26 cellular contexts compared by ENCODE assay signal in the genomic region with DNA sequence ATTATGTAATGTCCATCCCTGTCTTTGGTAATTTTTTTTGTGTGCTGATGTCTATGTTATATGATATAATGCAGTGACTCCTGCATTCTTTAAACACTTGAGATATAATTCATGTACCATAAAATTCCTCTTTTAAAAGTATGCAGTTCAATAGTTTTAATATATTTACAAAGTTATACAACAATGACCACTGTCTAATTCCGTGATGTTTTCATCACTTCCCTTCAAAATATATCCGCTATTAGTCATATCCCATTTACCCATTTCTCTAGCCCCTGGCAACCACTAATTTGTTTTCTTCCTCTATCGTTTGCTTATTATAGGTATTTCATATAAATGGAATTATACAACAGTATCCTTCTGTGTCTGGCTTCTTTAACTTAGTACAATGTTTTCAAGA.
A peak's percentile ranks its signal among the peaks of the same experiment; 100 is the strongest.
DNase-seq lines count a peak whose midpoint lies in the region; ATAC-seq, FAIRE-seq and TF ChIP-seq lines count a peak whose summit lies in the region.
"Had no signal": no experiment of that assay in that cellular context is flagged by ENCODE, and none has a peak within 500 bp of the region (broad histone marks: within the 10 kb centered on the region; RNA-seq: fewer than 3 reads in every experiment).

No MANE protein-coding gene starts in this region.

- CTCF ChIA-PET in endothelial cell of umbilical vein (lab: Charles Lee) = interaction anchor here (1.1 kb wide), 1 partner anchor 16 kb away, joined by 3 read pairs; no protein-coding TSS in a partner anchor

- dilution Hi-C loops in endothelial cell of umbilical vein (cut with MboI; ENCODE audit: extremely low pct_ligation_motif_present, low sequenced_read_pairs) = no loop called here

- no peaks in the 10 kb centered on the region for H3K9me1 ChIP-seq in endothelial cell of umbilical vein (replicated peaks; ENCODE audit: control insufficient read depth, extremely low read depth, insufficient read depth, low read length)

- TF ChIP-seq CTCF in endothelial cell of umbilical vein (IDR thresholded peaks at IDR 0.05; ENCODE audit: extremely low read depth in 1 of 2, insufficient read depth in 1 of 2, low read depth in 1 of 2, low read length in 2 of 2) = no peak
- TF ChIP-seq CTCF in hepatocyte (IDR thresholded peaks at IDR 0.05; ENCODE audit: poor library complexity) = no peak

- H3K79me2 ChIP-seq in endothelial cell of umbilical vein (ENCODE audit: control insufficient read depth, insufficient read depth, low read length) (no peaks in the 10 kb centered on the region), hepatocyte (no peaks in the 10 kb centered on the region)

- DNase-seq in HCEC 1CT (peak; percentile 88), RPMI7951 (ENCODE audit: low read depth) (peak; percentile 69), endothelial cell of umbilical vein (ENCODE audit: low read depth, low spot score) (peak; percentile 55), non-pigmented ciliary epithelial cell (ENCODE audit: low read depth) (peak; percentile 47), hepatocyte (ENCODE audit: low spot score) (no peak), middle frontal gyrus (ENCODE audit: extremely low spot score, low spot score) (no peak), DMS53 treated with DMSO at 0.1 percent for 48 hours (lab: John Stamatoyannopoulos, UW; ENCODE audit: unreplicated experiment) (no peak)
- DNase-seq: activated CD4-positive, CD25-positive, alpha-beta regulatory T cell treated with anti-CD3 and anti-CD28 coated beads, Interleukin-2, amount 50 U/mL, for 72 hours; activated T-cell treated with anti-CD3 and anti-CD28 coated beads, Interleukin-2, amount 50 U/mL, for 48 hours; CD8-positive, alpha-beta T cell; endodermal cell; heart right ventricle; KG1; left ventricle myocardium superior; mucosa of descending colon; MV-4-11; NCI-H526; psoas muscle; stimulated activated CD4-positive, alpha-beta T cell treated with anti-CD3 and anti-CD28 coated beads, Interleukin-4, amount 100 ng/mL, for 1 hour; stimulated activated naive CD4-positive, alpha-beta T cell had no signal

- FAIRE-seq in endothelial cell of umbilical vein (lab: Jason Lieb, UNC) = peak; percentile 18
- FAIRE-seq: colon, GM12878 had no signal

- 94% methylated on average over 3 of the region's 3 CpGs for WGBS in hepatocyte (ENCODE audit: low lambda C conversion rate, missing lambda C conversion rate)

- H2AFZ ChIP-seq in endothelial cell of umbilical vein (ENCODE audit: low read depth, low read length) = no peak overlapping the region
- H2AFZ ChIP-seq in hepatocyte = no peak overlapping the region
- H2AFZ ChIP-seq: neural progenitor cell had no signal

- no peaks in the 10 kb centered on the region for H3K9me2 ChIP-seq in hepatocyte (replicated peaks; ENCODE audit: insufficient read depth)

- no peak for TF ChIP-seq POLR2A in endothelial cell of umbilical vein (IDR thresholded peaks at IDR 0.05; ENCODE audit: low read depth, low read length)

- H3K4me2 ChIP-seq in endothelial cell of umbilical vein (ENCODE audit: insufficient read depth, low read length) (peak overlapping the region; percentile 61), hepatocyte (no peak overlapping the region)
- H3K4me2 ChIP-seq: neural progenitor cell, smooth muscle cell had no signal

- H3K4me3 ChIP-seq in endothelial cell of umbilical vein (replicated peaks in 1 of 3; ENCODE audit: insufficient read depth in 1 of 3, low read depth in 1 of 3, low read length in 3 of 3) = no peak overlapping the region
- no peak overlapping the region for H3K4me3 ChIP-seq in hepatocyte
- H3K4me3 ChIP-seq: GM12878, heart right ventricle, mucosa of descending colon, neural progenitor cell, psoas muscle, smooth muscle cell, thoracic aorta had no signal

- no TSS peak for BruUV-seq in endothelial cell of umbilical vein (replicated peaks; lab: Mats Ljungman, UMichigan)

- H4K20me1 ChIP-seq in endothelial cell of umbilical vein (replicated peaks; ENCODE audit: control insufficient read depth, extremely low read depth, insufficient read depth, low read length) (no peaks in the 10 kb centered on the region), hepatocyte (ENCODE audit: insufficient read depth, poor library complexity, severe bottlenecking) (no peaks in the 10 kb centered on the region)

- POLR2A ChIA-PET in endothelial cell of umbilical vein (lab: Charles Lee) = no interaction called here

- H3K9me3 ChIP-seq in endothelial cell of umbilical vein (replicated peaks; ENCODE audit: control insufficient read depth, insufficient read depth, low read length) (no peaks in the 10 kb centered on the region), hepatocyte (ENCODE audit: low read depth) (peaks cover 5% of the 10 kb centered on the region)
- H3K9me3 ChIP-seq: psoas muscle, thoracic aorta had no signal

- no peak for ATAC-seq in HG03139 (IDR thresholded peaks at IDR 0.05; ENCODE audit: unreplicated experiment)
- ATAC-seq: CD8-positive, alpha-beta T cell; GM12878; heart right ventricle; left ventricle myocardium superior; mucosa of descending colon; psoas muscle had no signal

- no peaks in the 10 kb centered on the region for H3K27me3 ChIP-seq in endothelial cell of umbilical vein (ENCODE audit: control insufficient read depth in 2 of 2, insufficient read depth in 2 of 2, low read length in 2 of 2)
- H3K27me3 ChIP-seq in hepatocyte = no peaks in the 10 kb centered on the region
- H3K27me3 ChIP-seq: heart right ventricle, neural progenitor cell had no signal

- H3K4me1 ChIP-seq in endothelial cell of umbilical vein (ENCODE audit: control insufficient read depth, extremely low read depth, insufficient read depth, low read length) (peaks cover 13% of the 10 kb centered on the region), hepatocyte (ENCODE audit: insufficient read depth) (peaks cover 5% of the 10 kb centered on the region)
- H3K4me1 ChIP-seq: heart right ventricle, neural progenitor cell, psoas muscle had no signal

- H3K9ac ChIP-seq in endothelial cell of umbilical vein (replicated peaks; ENCODE audit: extremely low read depth, insufficient read depth, low read length) = peak overlapping the region; percentile 36
- H3K9ac ChIP-seq: neural progenitor cell had no signal

- intact Hi-C loops in endothelial cell of umbilical vein (cut with micrococcal nuclease) = loop anchor here (1.0 to 10.0 kb wide), 4 partner anchors 65 to 335 kb away; partner anchors contain the start of gene SUCLG2

- H3K27ac ChIP-seq in endothelial cell of umbilical vein (ENCODE audit: insufficient read depth, low read depth, low read length) = peak overlapping the region; percentile 73
- no peak overlapping the region for H3K27ac ChIP-seq in hepatocyte
- H3K27ac ChIP-seq: heart right ventricle, neural progenitor cell, psoas muscle, thoracic aorta had no signal

- H3K36me3 ChIP-seq in endothelial cell of umbilical vein (ENCODE audit: control insufficient read depth in 2 of 2, extremely low read depth in 1 of 2, insufficient read depth in 2 of 2, low read length in 2 of 2) (no peaks in the 10 kb centered on the region), hepatocyte (replicated peaks; ENCODE audit: insufficient read depth, low read depth) (no peaks in the 10 kb centered on the region)
- H3K36me3 ChIP-seq: heart right ventricle, neural progenitor cell, thoracic aorta had no signal

TF ChIP-seq in endothelial cell of umbilical vein, 7 proteins besides CTCF, POLR2A, EP300 and RAD21:
- TF ChIP-seq MYC (IDR thresholded peaks at IDR 0.05; ENCODE audit: low read depth, low read length) = no peak
- TF ChIP-seq POLR2AphosphoS5 (IDR thresholded peaks at IDR 0.05; ENCODE audit: insufficient read depth, low read depth, low read length) = no peak
- no peak for TF ChIP-seq MAX (IDR thresholded peaks at IDR 0.05; ENCODE audit: insufficient read depth, insufficient read length)
- no peak for TF ChIP-seq GATA2 (IDR thresholded peaks at IDR 0.05; ENCODE audit: insufficient read depth, insufficient read length, low read depth, low read length)
- peak; percentile 60 for TF ChIP-seq FOS (IDR thresholded peaks at IDR 0.05; ENCODE audit: borderline replicate concordance, insufficient read depth, low read length)
- no peak for TF ChIP-seq EZH2 (IDR thresholded peaks at IDR 0.05; ENCODE audit: borderline replicate concordance, low read depth, low read length, severe bottlenecking)
- TF ChIP-seq JUN (IDR thresholded peaks at IDR 0.05; ENCODE audit: borderline replicate concordance, insufficient read depth, insufficient read length, low read depth) = peak; percentile 87

Comparison
In these comparisons a context has a peak if more than half of its experiments do, and no peak if none do; other contexts are left out.
1. DNase-seq: peak in HCEC 1CT (single experiment), RPMI7951 (single experiment), endothelial cell of umbilical vein (single experiment) and non-pigmented ciliary epithelial cell (single experiment); none in hepatocyte (single experiment), middle frontal gyrus (single experiment) and DMS53 treated with DMSO at 0.1 percent for 48 hours (single experiment).